In genomic region chr3:121654493-121655385, GRCh38 we compare ENCODE assay signal across 9 cellular contexts. TPM values are rescaled to one million over a fixed set of nuclear protein-coding genes. Genes with fewer than 3 reads are reported as not detected.
DNase-seq lines count a peak whose midpoint lies in the region; ATAC-seq, FAIRE-seq and TF ChIP-seq lines count a peak whose summit lies in the region.
"Had no signal": no experiment of that assay in that cellular context is flagged by ENCODE, and none has a peak within 500 bp of the region (broad histone marks: within the 10 kb centered on the region; RNA-seq: fewer than 3 reads in every experiment).

No MANE protein-coding gene starts in this region.

- no peaks in the 10 kb centered on the region for H3K9me3 Mint-ChIP-seq in central memory CD8-positive, alpha-beta T cell

- TF ChIP-seq POLR2A in GM12892 (IDR thresholded peaks at IDR 0.05; ENCODE audit: low read depth, low read length) = no peak

- H3K4me3 Mint-ChIP-seq in central memory CD8-positive, alpha-beta T cell = peak overlapping the region; percentile 52

- in situ Hi-C loops in KBM-7 (cut with MboI; ENCODE audit: low pct_unique_long_range_greater_than_20kb, low sequenced_read_pairs) = no loop called here

- peak; percentile 68 for ATAC-seq in GM19452 (IDR thresholded peaks at IDR 0.05; ENCODE audit: unreplicated experiment)
- ATAC-seq in HG03175 (IDR thresholded peaks at IDR 0.05; ENCODE audit: unreplicated experiment) = peak; percentile 46
- peak; percentile 83 for ATAC-seq in central memory CD8-positive, alpha-beta T cell (replicated peaks; ENCODE audit: extremely low read depth, poor library complexity, severe bottlenecking)

- no peak for DNase-seq in GM12892 (ENCODE audit: insufficient read length)
- DNase-seq in central memory CD8-positive, alpha-beta T cell (ENCODE audit: low spot score in 2 of 2) = no peak
- no peak for DNase-seq in HTR-8/SVneo (ENCODE audit: insufficient read length, low spot score)
- no peak for DNase-seq in middle frontal gyrus (ENCODE audit: extremely low spot score, low spot score)
- DNase-seq in KBM-7 = no peak
- DNase-seq in T-helper 9 cell = no peak
- DNase-seq: activated CD4-positive, alpha-beta T cell treated with anti-CD3 and anti-CD28 coated beads, Interleukin-2, amount 50 U/mL, for 48 hours had no signal

- H3K4me1 Mint-ChIP-seq in central memory CD8-positive, alpha-beta T cell = peaks cover 74% of the 10 kb centered on the region

- no peaks in the 10 kb centered on the region for H3K27me3 Mint-ChIP-seq in central memory CD8-positive, alpha-beta T cell

- H3K27ac Mint-ChIP-seq in central memory CD8-positive, alpha-beta T cell (ENCODE audit: low read depth) = peak overlapping the region; percentile 75

- peak; percentile 78 for FAIRE-seq in GM12892 (lab: Jason Lieb, UNC)
- FAIRE-seq in HTR-8/SVneo (lab: Jason Lieb, UNC) = no peak

- peaks cover 67% of the 10 kb centered on the region for H3K36me3 Mint-ChIP-seq in central memory CD8-positive, alpha-beta T cell (ENCODE audit: insufficient read depth)

RNA-seq across cellular contexts. Expression of gene HCLS1, which starts 6.0 kb away (rescaled TPM):
- polyA plus RNA-seq in GM12892 (2012; ENCODE audit: missing spikeins) = 210 TPM
